ENCODE assay signal across 23 cellular contexts in genomic region chr9:85959955-85960354, GRCh38.
"Had no signal": no experiment of that assay in that cellular context is flagged by ENCODE, and none has a peak within 500 bp of the region (broad histone marks: within the 10 kb centered on the region; RNA-seq: fewer than 3 reads in every experiment).

No MANE protein-coding gene starts in this region.

- H3K9me3 ChIP-seq: MG63, SJCRH30 had no signal

- H3K4me3 Mint-ChIP-seq: activated CD8-positive, alpha-beta memory T cell treated with anti-CD3 and anti-CD28 coated beads, Interleukin-2, amount 10 ng/mL, durations not matched to agents 7 days and 5 days; activated naive CD4-positive, alpha-beta T cell treated with anti-CD3 and anti-CD28 coated beads, Interleukin-2, amount 50 U/mL, for 24 hours; activated T-cell treated with anti-CD3 and anti-CD28 coated beads, Interleukin-2, amount 50 U/mL, for 24 hours; activated T-helper 1 cell treated with anti-CD3 and anti-CD28 coated beads, Interleukin-12 subunit alpha, Interleukin-12 subunit beta, Interleukin-2, Interleukin-4 antibody, amounts not matched to agents 30 ng/mL and 10 ng/mL and 1 ng/mL, durations not matched to agents 14 hours and 24 hours and 36 hours; central memory CD8-positive, alpha-beta T cell had no signal

- H3K27ac Mint-ChIP-seq: activated CD8-positive, alpha-beta memory T cell treated with anti-CD3 and anti-CD28 coated beads, Interleukin-2, amount 10 ng/mL, durations not matched to agents 7 days and 5 days; activated naive CD4-positive, alpha-beta T cell treated with anti-CD3 and anti-CD28 coated beads, Interleukin-2, amount 50 U/mL, for 24 hours; activated T-cell treated with anti-CD3 and anti-CD28 coated beads, Interleukin-2, amount 50 U/mL, for 24 hours; activated T-helper 1 cell treated with anti-CD3 and anti-CD28 coated beads, Interleukin-12 subunit alpha, Interleukin-12 subunit beta, Interleukin-2, Interleukin-4 antibody, amounts not matched to agents 30 ng/mL and 10 ng/mL and 1 ng/mL, durations not matched to agents 14 hours and 24 hours and 36 hours had no signal

- H3K27me3 ChIP-seq: MG63, SJCRH30 had no signal

- H3K4me3 ChIP-seq: MG63, SJCRH30 had no signal

- H3K27ac ChIP-seq: KMS-11, SJCRH30 had no signal

- H3K27me3 Mint-ChIP-seq: activated CD8-positive, alpha-beta memory T cell treated with anti-CD3 and anti-CD28 coated beads, Interleukin-2, amount 10 ng/mL, durations not matched to agents 7 days and 5 days; activated naive CD4-positive, alpha-beta T cell treated with anti-CD3 and anti-CD28 coated beads, Interleukin-2, amount 50 U/mL, for 24 hours; activated T-cell treated with anti-CD3 and anti-CD28 coated beads, Interleukin-2, amount 50 U/mL, for 24 hours; central memory CD8-positive, alpha-beta T cell had no signal

- ATAC-seq: activated CD8-positive, alpha-beta memory T cell treated with anti-CD3 and anti-CD28 coated beads, Interleukin-2, amount 10 ng/mL, durations not matched to agents 7 days and 5 days; Panc1; SK-N-SH treated with all-trans-retinoic acid at 6 μM for 48 hours had no signal

- DNase-seq: activated CD4-positive, alpha-beta T cell treated with anti-CD3 and anti-CD28 coated beads for 48 hours; activated CD4-positive, alpha-beta T cell treated with anti-CD3 and anti-CD28 coated beads, Interleukin-2, amount 50 U/mL, for 4 hours; activated CD4-positive, CD25-positive, alpha-beta regulatory T cell treated with anti-CD3 and anti-CD28 coated beads, Interleukin-2, amount 50 U/mL, for 72 hours; activated CD8-positive, alpha-beta memory T cell treated with anti-CD3 and anti-CD28 coated beads, Interleukin-2, amount 10 ng/mL, durations not matched to agents 7 days and 5 days; activated effector memory CD4-positive, alpha-beta T cell treated with Interleukin-2 at 50 U/mL for 16 hours; activated naive CD4-positive, alpha-beta T cell; activated T-cell treated with anti-CD3 and anti-CD28 coated beads, Interleukin-2, amount 50 U/mL, for 24 hours; aorta; MG63; MV-4-11; NCI-H1694 treated with DMSO at 0.1 percent for 48 hours; NK-92 treated with Interleukin-12 subunit alpha and Interleukin-12 subunit beta, amount 100 ng/mL, for 24 hours; OCI-M1; Right ventricle myocardium superior; RPMI8226; SJCRH30; SW 1271 had no signal

- H3K9me3 Mint-ChIP-seq: activated naive CD4-positive, alpha-beta T cell treated with anti-CD3 and anti-CD28 coated beads, Interleukin-2, amount 50 U/mL, for 24 hours; activated T-cell treated with anti-CD3 and anti-CD28 coated beads, Interleukin-2, amount 50 U/mL, for 24 hours; activated T-helper 1 cell treated with anti-CD3 and anti-CD28 coated beads, Interleukin-12 subunit alpha, Interleukin-12 subunit beta, Interleukin-2, Interleukin-4 antibody, amounts not matched to agents 30 ng/mL and 10 ng/mL and 1 ng/mL, durations not matched to agents 14 hours and 24 hours and 36 hours; central memory CD8-positive, alpha-beta T cell had no signal
